In the genomic region with DNA sequence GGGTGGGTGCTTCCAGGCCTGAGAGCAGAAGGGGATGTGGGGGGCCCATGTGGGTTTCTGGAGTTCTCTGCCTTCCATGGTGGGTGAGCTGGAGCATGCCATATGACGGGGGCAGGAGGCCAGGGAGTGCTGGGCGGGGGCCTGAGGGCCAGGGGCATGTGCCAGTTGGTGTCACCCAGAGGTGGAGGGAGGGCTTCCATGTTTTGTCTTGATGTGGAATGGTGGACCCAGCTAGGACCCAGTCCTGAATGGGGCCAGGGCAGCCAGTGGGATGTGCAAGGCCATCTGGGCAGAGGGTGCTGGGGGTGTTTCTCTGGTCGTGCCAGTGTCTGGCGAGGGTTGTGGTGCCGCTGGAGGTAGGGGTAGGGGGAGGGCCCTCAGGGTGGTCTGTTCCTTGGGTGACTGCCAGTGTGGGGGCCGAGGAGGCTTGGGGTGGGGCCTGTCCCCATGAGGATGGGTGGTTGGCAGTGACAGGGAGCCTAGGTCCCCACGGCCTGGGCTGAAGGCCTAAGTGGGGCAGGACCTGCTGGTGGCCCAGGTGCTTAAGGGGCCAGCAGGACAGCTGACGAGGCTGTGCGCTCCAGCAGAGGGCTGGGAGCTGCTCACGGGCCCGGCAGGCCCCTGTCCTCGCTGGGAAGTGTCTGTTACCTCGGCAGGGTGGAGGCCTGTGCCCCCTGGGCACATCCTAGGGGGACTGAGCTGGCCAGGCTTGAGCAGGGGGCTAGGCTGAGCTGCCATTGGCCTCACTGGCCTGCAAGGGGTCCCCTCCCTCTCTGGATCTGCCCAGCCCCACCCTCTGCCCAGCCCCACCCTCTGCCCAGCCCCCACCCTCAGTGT, we compare ENCODE assay signal across 19 cellular contexts. TPM values are rescaled to one million over a fixed set of nuclear protein-coding genes. Genes with fewer than 3 reads are reported as not detected.
DNase-seq lines count a peak whose midpoint lies in the region; ATAC-seq and TF ChIP-seq lines count a peak whose summit lies in the region.
"Had no signal": no experiment of that assay in that cellular context is flagged by ENCODE, and none has a peak within 500 bp of the region (broad histone marks: within the 10 kb centered on the region; RNA-seq: fewer than 3 reads in every experiment).

No MANE protein-coding gene starts in this region.

- no peaks in the 10 kb centered on the region for H3K4me1 Mint-ChIP-seq in activated CD8-positive, alpha-beta T cell treated with anti-CD3 and anti-CD28 coated beads for 36 hours (ENCODE audit: low read depth)
- H3K4me1 Mint-ChIP-seq: stimulated activated naive CD8-positive, alpha-beta T cell treated with anti-CD3 and anti-CD28 coated beads, Interleukin-15, amount 100 ng/mL, for 72 hours had no signal

- H3K4me3 ChIP-seq in right cardiac atrium (ENCODE audit: low read length) = no peak overlapping the region
- H3K4me3 ChIP-seq in upper lobe of right lung = no peak overlapping the region
- H3K4me3 ChIP-seq: heart left ventricle had no signal

- peak; percentile 17 to 50 (median 29) for DNase-seq in right cardiac atrium
- no peak for DNase-seq in cardiac septum (ENCODE audit: low spot score)
- DNase-seq in RWPE1 (ENCODE audit: low spot score) = no peak
- peak; percentile 45 for DNase-seq in left lobe of liver (ENCODE audit: low spot score)
- DNase-seq in upper lobe of right lung = peak; percentile 61
- no peak for DNase-seq in GM13977 (ENCODE audit: low spot score)
- no peak for DNase-seq in activated CD8-positive, alpha-beta T cell treated with anti-CD3 and anti-CD28 coated beads for 36 hours
- DNase-seq: activated gamma-delta T cell, IMR-90, MM.1S, NCI-H187 treated with DMSO at 0.1 percent for 48 hours, NCI-H446 treated with DMSO at 0.1 percent for 48 hours had no signal

- no peaks in the 10 kb centered on the region for H3K9me3 Mint-ChIP-seq in activated CD8-positive, alpha-beta T cell treated with anti-CD3 and anti-CD28 coated beads for 36 hours
- H3K9me3 Mint-ChIP-seq: nephron; stimulated activated naive CD8-positive, alpha-beta T cell treated with anti-CD3 and anti-CD28 coated beads, Interleukin-15, amount 100 ng/mL, for 72 hours had no signal

- H3K36me3 Mint-ChIP-seq in activated CD8-positive, alpha-beta T cell treated with anti-CD3 and anti-CD28 coated beads for 36 hours (ENCODE audit: low read depth) = no peaks in the 10 kb centered on the region
- H3K36me3 Mint-ChIP-seq: memory B cell had no signal

- in situ Hi-C loops in GM13977 (cut with MboI; ENCODE audit: low pct_unique_long_range_greater_than_20kb, low sequenced_read_pairs, unreplicated experiment) = no loop called here

- CTCF ChIA-PET in RWPE1 (lab: Yijun Ruan, JAX) = no interaction called here
- CTCF ChIA-PET in activated CD8-positive, alpha-beta T cell treated with anti-CD3 and anti-CD28 coated beads for 36 hours (lab: Charles Lee) = no interaction called here

- H3K36me3 ChIP-seq in upper lobe of right lung = peaks cover 8% of the 10 kb centered on the region

- H3K27ac Mint-ChIP-seq in activated CD8-positive, alpha-beta T cell treated with anti-CD3 and anti-CD28 coated beads for 36 hours = no peak overlapping the region
- H3K27ac Mint-ChIP-seq: memory B cell, nephron had no signal

- no peak overlapping the region for H3K4me3 Mint-ChIP-seq in activated CD8-positive, alpha-beta T cell treated with anti-CD3 and anti-CD28 coated beads for 36 hours
- H3K4me3 Mint-ChIP-seq: memory B cell; nephron; stimulated activated naive CD8-positive, alpha-beta T cell treated with anti-CD3 and anti-CD28 coated beads, Interleukin-15, amount 100 ng/mL, for 72 hours had no signal

- POLR2A ChIA-PET in RWPE1 (lab: Yijun Ruan, JAX; ENCODE audit: low non-redundant PET) = no interaction called here
- POLR2A ChIA-PET in activated CD8-positive, alpha-beta T cell treated with anti-CD3 and anti-CD28 coated beads for 36 hours (lab: Charles Lee) = no interaction called here

- no peak for ATAC-seq in right cardiac atrium
- ATAC-seq in left lobe of liver = no peak
- ATAC-seq in upper lobe of right lung = no peak
- no peak for ATAC-seq in activated CD4-positive, CD25-positive, alpha-beta regulatory T cell treated with anti-CD3 and anti-CD28 coated beads, Interleukin-2, amount 50 U/mL, for 24 hours
- no peak for ATAC-seq in activated CD8-positive, alpha-beta T cell treated with anti-CD3 and anti-CD28 coated beads for 36 hours
- ATAC-seq: heart left ventricle; stimulated activated naive CD8-positive, alpha-beta T cell treated with anti-CD3 and anti-CD28 coated beads, Interleukin-15, amount 100 ng/mL, for 72 hours had no signal

- peaks cover 3% of the 10 kb centered on the region for H3K27me3 Mint-ChIP-seq in activated CD8-positive, alpha-beta T cell treated with anti-CD3 and anti-CD28 coated beads for 36 hours
- H3K27me3 Mint-ChIP-seq: stimulated activated naive CD8-positive, alpha-beta T cell treated with anti-CD3 and anti-CD28 coated beads, Interleukin-15, amount 100 ng/mL, for 72 hours had no signal

- WGBS in right cardiac atrium = 70% methylated on average over 13 of the region's 13 CpGs

- H3K9me3 ChIP-seq in right cardiac atrium (ENCODE audit: control insufficient read depth, low read length) (no peaks in the 10 kb centered on the region), upper lobe of right lung (no peaks in the 10 kb centered on the region)
- H3K9me3 ChIP-seq: Caco-2, heart left ventricle had no signal

- no peaks in the 10 kb centered on the region for H3K27me3 ChIP-seq in right cardiac atrium (ENCODE audit: control insufficient read depth, insufficient read depth)
- H3K27me3 ChIP-seq in upper lobe of right lung = no peaks in the 10 kb centered on the region
- H3K27me3 ChIP-seq: heart left ventricle had no signal

- TF ChIP-seq CTCF in RWPE1 (conservative IDR thresholded peaks at IDR 0.05; ENCODE audit: low read depth) (no peak), upper lobe of right lung (IDR thresholded peaks at IDR 0.05) (no peak), GM13977 (IDR thresholded peaks at IDR 0.05; ENCODE audit: extremely low read depth, insufficient read depth, missing control alignments) (no peak)
- no peak for TF ChIP-seq CTCF in activated CD8-positive, alpha-beta T cell treated with anti-CD3 and anti-CD28 coated beads for 36 hours (IDR thresholded peaks at IDR 0.05)

- intact Hi-C loops in right cardiac atrium (cut with DNase I) (loop anchor here in 2 of 4 donors (10.0 kb wide), 1 partner anchor 153 kb away; no protein-coding TSS in a partner anchor), cardiac septum (cut with DNase I) (no loop called here), upper lobe of right lung (cut with DNase I) (loop anchor here (10.0 kb wide), 1 partner anchor 153 kb away; no protein-coding TSS in a partner anchor)
- intact Hi-C loops in activated CD8-positive, alpha-beta T cell treated with anti-CD3 and anti-CD28 coated beads for 36 hours (cut with micrococcal nuclease) = no loop called here

- H3K27ac ChIP-seq in right cardiac atrium (ENCODE audit: low read length) (no peak overlapping the region), RWPE1 (peak overlapping the region; percentile 55), upper lobe of right lung (no peak overlapping the region)
- H3K27ac ChIP-seq: heart left ventricle, VCaP had no signal

- H3K4me1 ChIP-seq in right cardiac atrium (ENCODE audit: control insufficient read depth, insufficient read depth, low read length) (no peaks in the 10 kb centered on the region), upper lobe of right lung (no peaks in the 10 kb centered on the region)
- H3K4me1 ChIP-seq: Caco-2 had no signal

RNA-seq across cellular contexts. Expression of a gene that starts 26.8 kb away (rescaled TPM):
- total RNA-seq in right cardiac atrium (10 to 100 TPM; 10.4 to 19.1 (median 11.9) TPM), cardiac septum (19.2 TPM), left lobe of liver (22.9 TPM), upper lobe of right lung (30.3 TPM)
- polyA plus RNA-seq in right cardiac atrium = 8.4 TPM
- 1 to 10 TPM; 2.2 to 2.3 TPM for total RNA-seq in activated CD8-positive, alpha-beta T cell treated with anti-CD3 and anti-CD28 coated beads for 36 hours

RNA-seq across cellular contexts. Expression of a gene that starts 32.8 kb away (rescaled TPM):
- total RNA-seq in right cardiac atrium (under 1 TPM; 0.06 to 0.88 (median 0.20) TPM), cardiac septum (0.51 TPM), left lobe of liver (not detected), upper lobe of right lung (3.1 TPM)
- polyA plus RNA-seq in right cardiac atrium = 0.05 TPM
- not detected for total RNA-seq in activated CD8-positive, alpha-beta T cell treated with anti-CD3 and anti-CD28 coated beads for 36 hours
- total RNA-seq: Caco-2, IMR-90 had no signal

Comparison
In these comparisons a context has a peak if more than half of its experiments do, and no peak if none do; other contexts are left out.
1. DNase-seq: peak in right cardiac atrium (3 of 3), left lobe of liver (single experiment) and upper lobe of right lung (single experiment); none in cardiac septum (single experiment), RWPE1 (single experiment), GM13977 (single experiment) and activated CD8-positive, alpha-beta T cell treated with anti-CD3 and anti-CD28 coated beads for 36 hours (single experiment).